In the genomic region with DNA sequence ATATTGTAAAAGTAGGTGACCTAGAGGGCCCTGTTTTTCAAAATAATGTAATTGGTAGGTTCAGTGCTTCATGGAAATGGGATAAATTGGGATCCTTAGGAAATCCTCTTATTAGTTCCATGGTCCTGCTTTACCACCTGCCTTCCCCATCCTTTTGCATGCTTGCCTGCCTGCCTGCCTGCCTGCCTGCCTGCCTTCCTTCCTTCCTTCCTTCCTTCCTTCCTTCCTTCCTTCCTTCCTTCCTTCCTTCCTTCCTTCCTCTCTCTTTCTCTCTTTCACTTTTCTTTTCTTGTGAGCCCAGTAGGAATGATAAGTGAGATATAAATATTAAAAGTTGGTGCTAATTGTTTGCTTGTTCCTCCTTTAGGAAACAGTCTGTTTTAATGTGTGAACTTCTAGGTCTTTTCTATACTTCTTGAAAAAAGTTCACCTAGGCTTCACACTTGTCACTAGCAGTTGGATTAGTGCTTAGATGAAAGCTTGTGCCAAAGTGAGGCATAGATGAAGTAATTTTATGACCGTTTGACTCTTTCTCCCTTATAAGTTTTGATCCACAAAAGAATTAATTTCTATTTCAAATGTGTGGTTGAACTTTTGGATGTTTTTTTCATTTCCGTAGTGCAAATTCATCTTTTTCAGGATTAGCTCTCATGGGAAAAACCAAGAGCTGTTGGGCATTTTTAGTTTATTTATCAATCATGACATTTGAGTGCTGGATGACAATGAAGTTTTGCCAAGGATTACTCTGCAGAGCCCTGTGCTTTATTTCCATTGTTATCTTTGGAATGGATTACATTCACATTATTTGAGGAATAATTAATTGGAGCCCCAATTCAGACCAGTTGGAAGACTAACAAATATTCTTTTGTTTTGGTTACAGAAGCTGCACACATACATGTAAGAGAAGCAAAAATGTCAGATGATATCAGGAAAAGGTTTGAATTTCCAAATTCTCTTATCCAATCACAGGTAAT, we compare ENCODE assay signal across 16 cellular contexts. TPM values are rescaled to one million over a fixed set of nuclear protein-coding genes. Genes with fewer than 3 reads are reported as not detected.
DNase-seq lines count a peak whose midpoint lies in the region; ATAC-seq and TF ChIP-seq lines count a peak whose summit lies in the region.
"Had no signal": no experiment of that assay in that cellular context is flagged by ENCODE, and none has a peak within 500 bp of the region (broad histone marks: within the 10 kb centered on the region; RNA-seq: fewer than 3 reads in every experiment).

No MANE protein-coding gene starts in this region.

- H3K4me3 Mint-ChIP-seq in activated naive CD4-positive, alpha-beta T cell treated with anti-CD3 and anti-CD28 coated beads, Interleukin-2, amount 50 U/mL, for 24 hours: no peak overlapping the region
- H3K4me3 Mint-ChIP-seq in activated naive CD4-positive, alpha-beta T cell treated with anti-CD3 and anti-CD28 coated beads for 36 hours: no peak overlapping the region
- no peak overlapping the region for H3K4me3 Mint-ChIP-seq in activated T-helper 17 cell treated with anti-CD3 and anti-CD28 coated beads, Interleukin-2, amount 50 U/mL, for 72 hours
- H3K4me3 Mint-ChIP-seq in memory B cell: no peak overlapping the region
- H3K4me3 Mint-ChIP-seq: CD8-positive, alpha-beta memory T cell; HFFc6 had no signal

- CTCF ChIA-PET in activated naive CD4-positive, alpha-beta T cell treated with anti-CD3 and anti-CD28 coated beads for 36 hours (lab: Charles Lee): interaction anchor here (0.6 kb wide), 1 partner anchor 10 kb away, joined by 8 read pairs; no protein-coding TSS in a partner anchor
- CTCF ChIA-PET in HEK293 (lab: Yijun Ruan, JAX): interaction anchor here (0.6 to 0.7 kb wide), 2 partner anchors 855 to 1042 kb away, joined by 3 read pairs; no protein-coding TSS in a partner anchor

- H3K27me3 Mint-ChIP-seq in activated naive CD4-positive, alpha-beta T cell treated with anti-CD3 and anti-CD28 coated beads, Interleukin-2, amount 50 U/mL, for 24 hours: no peaks in the 10 kb centered on the region
- no peaks in the 10 kb centered on the region for H3K27me3 Mint-ChIP-seq in activated naive CD4-positive, alpha-beta T cell treated with anti-CD3 and anti-CD28 coated beads for 36 hours (ENCODE audit: low read depth)
- H3K27me3 Mint-ChIP-seq in activated T-helper 17 cell treated with anti-CD3 and anti-CD28 coated beads, Interleukin-2, amount 50 U/mL, for 72 hours: no peaks in the 10 kb centered on the region
- H3K27me3 Mint-ChIP-seq in memory B cell: no peaks in the 10 kb centered on the region
- H3K27me3 Mint-ChIP-seq: CD8-positive, alpha-beta memory T cell had no signal

- H3K27ac Mint-ChIP-seq in activated naive CD4-positive, alpha-beta T cell treated with anti-CD3 and anti-CD28 coated beads, Interleukin-2, amount 50 U/mL, for 24 hours: peak overlapping the region; percentile 11
- H3K27ac Mint-ChIP-seq in activated naive CD4-positive, alpha-beta T cell treated with anti-CD3 and anti-CD28 coated beads for 36 hours: no peak overlapping the region
- peak overlapping the region; percentile 34 for H3K27ac Mint-ChIP-seq in activated T-helper 17 cell treated with anti-CD3 and anti-CD28 coated beads, Interleukin-2, amount 50 U/mL, for 72 hours
- peak overlapping the region; percentile 64 for H3K27ac Mint-ChIP-seq in memory B cell
- H3K27ac Mint-ChIP-seq: HFFc6 had no signal

- no peak overlapping the region for H3K27ac ChIP-seq in HEK293 (ENCODE audit: extremely low read depth, low read depth, low read length)
- H3K27ac ChIP-seq: BLaER1 had no signal

- H3K36me3 Mint-ChIP-seq in activated naive CD4-positive, alpha-beta T cell treated with anti-CD3 and anti-CD28 coated beads, Interleukin-2, amount 50 U/mL, for 24 hours: peaks cover 19% of the 10 kb centered on the region
- H3K36me3 Mint-ChIP-seq in activated naive CD4-positive, alpha-beta T cell treated with anti-CD3 and anti-CD28 coated beads for 36 hours (ENCODE audit: low read depth): peaks cover 13% of the 10 kb centered on the region
- H3K36me3 Mint-ChIP-seq in activated T-helper 17 cell treated with anti-CD3 and anti-CD28 coated beads, Interleukin-2, amount 50 U/mL, for 72 hours (ENCODE audit: low read depth): peaks cover 24% of the 10 kb centered on the region
- peaks cover 17% of the 10 kb centered on the region for H3K36me3 Mint-ChIP-seq in memory B cell

- H3K4me3 ChIP-seq in HEK293 (ENCODE audit: low read depth, low read length): no peak overlapping the region
- H3K4me3 ChIP-seq: BLaER1, HAP-1 had no signal

- no peak for ATAC-seq in activated T-helper 17 cell treated with anti-CD3 and anti-CD28 coated beads, Interleukin-2, amount 50 U/mL, for 72 hours (replicated peaks)
- ATAC-seq in memory B cell (ENCODE audit: low read depth) (no peak), HG03025 (IDR thresholded peaks at IDR 0.05; ENCODE audit: low FRiP score, unreplicated experiment) (no peak), HG03097 (IDR thresholded peaks at IDR 0.05; ENCODE audit: low FRiP score, unreplicated experiment) (no peak)
- ATAC-seq: HepG2 had no signal

- H3K36me3 ChIP-seq in HEK293 (ENCODE audit: control insufficient read depth in 2 of 2, insufficient read depth in 1 of 2, low read length in 2 of 2): peaks cover 0 to 12% of the 10 kb centered on the region in 2 experiments; a peak in 1 of 3 replicates
- H3K36me3 ChIP-seq: BLaER1, HAP-1 had no signal

- H3K9me3 Mint-ChIP-seq in activated naive CD4-positive, alpha-beta T cell treated with anti-CD3 and anti-CD28 coated beads, Interleukin-2, amount 50 U/mL, for 24 hours: peaks cover 6% of the 10 kb centered on the region
- H3K9me3 Mint-ChIP-seq in activated naive CD4-positive, alpha-beta T cell treated with anti-CD3 and anti-CD28 coated beads for 36 hours: no peaks in the 10 kb centered on the region
- H3K9me3 Mint-ChIP-seq in activated T-helper 17 cell treated with anti-CD3 and anti-CD28 coated beads, Interleukin-2, amount 50 U/mL, for 72 hours: peaks cover 4% of the 10 kb centered on the region
- H3K9me3 Mint-ChIP-seq in memory B cell: peaks cover 5% of the 10 kb centered on the region
- H3K9me3 Mint-ChIP-seq: HFFc6 had no signal

- no peaks in the 10 kb centered on the region for H3K4me1 ChIP-seq in HEK293 (ENCODE audit: control insufficient read depth, insufficient read depth, low read length)
- H3K4me1 ChIP-seq: Caco-2 had no signal

- POLR2A ChIA-PET in HEK293 (lab: Yijun Ruan, JAX): interaction anchor here (0.6 kb wide), 1 partner anchor 76 kb away, joined by 3 read pairs; no protein-coding TSS in a partner anchor

- TF ChIP-seq CTCF in HEK293 (tag by site-specific recombination; IDR thresholded peaks at IDR 0.05): no peak

- intact Hi-C loops in activated naive CD4-positive, alpha-beta T cell treated with anti-CD3 and anti-CD28 coated beads for 36 hours (cut with micrococcal nuclease): no loop called here

- no peaks in the 10 kb centered on the region for H3K9me3 ChIP-seq in HEK293 (ENCODE audit: control insufficient read depth, insufficient read depth, low read depth, low read length)
- H3K9me3 ChIP-seq: BLaER1, Caco-2, HAP-1 had no signal

- peaks cover 23% of the 10 kb centered on the region for H3K4me1 Mint-ChIP-seq in activated naive CD4-positive, alpha-beta T cell treated with anti-CD3 and anti-CD28 coated beads, Interleukin-2, amount 50 U/mL, for 24 hours
- peaks cover 2% of the 10 kb centered on the region for H3K4me1 Mint-ChIP-seq in activated naive CD4-positive, alpha-beta T cell treated with anti-CD3 and anti-CD28 coated beads for 36 hours (ENCODE audit: low read depth)
- peaks cover 5% of the 10 kb centered on the region for H3K4me1 Mint-ChIP-seq in activated T-helper 17 cell treated with anti-CD3 and anti-CD28 coated beads, Interleukin-2, amount 50 U/mL, for 72 hours
- H3K4me1 Mint-ChIP-seq in memory B cell: peaks cover 9% of the 10 kb centered on the region

- DNase-seq in activated naive CD4-positive, alpha-beta T cell treated with anti-CD3 and anti-CD28 coated beads for 36 hours: no peak
- DNase-seq in memory B cell (ENCODE audit: low spot score in 2 of 2) (no peak), NCI-H510A (lab: John Stamatoyannopoulos, UW) (no peak)
- DNase-seq: Caco-2; CD8-positive, alpha-beta memory T cell; DND-41; GDM1; HFFc6 had no signal

TF ChIP-seq in HEK293, 187 proteins besides CTCF, POLR2A, EP300 and RAD21:
- TF ChIP-seq, protein P1, sequence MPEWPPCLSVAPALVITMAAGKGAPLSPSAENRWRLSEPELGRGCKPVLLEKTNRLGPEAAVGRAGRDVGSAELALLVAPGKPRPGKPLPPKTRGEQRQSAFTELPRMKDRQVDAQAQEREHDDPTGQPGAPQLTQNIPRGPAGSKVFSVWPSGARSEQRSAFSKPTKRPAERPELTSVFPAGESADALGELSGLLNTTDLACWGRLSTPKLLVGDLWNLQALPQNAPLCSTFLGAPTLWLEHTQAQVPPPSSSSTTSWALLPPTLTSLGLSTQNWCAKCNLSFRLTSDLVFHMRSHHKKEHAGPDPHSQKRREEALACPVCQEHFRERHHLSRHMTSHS (tag by site-specific recombination; IDR thresholded peaks at IDR 0.05): no peak
- TF ChIP-seq ZBTB20 (tag by site-specific recombination; IDR thresholded peaks at IDR 0.05) (no peak), ZNF2 (tag by site-specific recombination; IDR thresholded peaks at IDR 0.05) (no peak), ZNF768 (tag by site-specific recombination; IDR thresholded peaks at IDR 0.05) (no peak), FEZF1 (tag by site-specific recombination; IDR thresholded peaks at IDR 0.05) (no peak), ZNF473 (tag by site-specific recombination; IDR thresholded peaks at IDR 0.05) (no peak), WT1 (tag by site-specific recombination; IDR thresholded peaks at IDR 0.05) (no peak), SCRT1 (tag by site-specific recombination; IDR thresholded peaks at IDR 0.05; ENCODE audit: borderline replicate concordance) (no peak), ZNF366 (tag by site-specific recombination; conservative IDR thresholded peaks at IDR 0.05) (peak; percentile 59)

RNA-seq across cellular contexts. Expression of gene FOCAD, which starts 30.7 kb away (rescaled TPM):
- 10 to 100 TPM; 31.7 to 32.2 TPM for total RNA-seq in activated naive CD4-positive, alpha-beta T cell treated with anti-CD3 and anti-CD28 coated beads for 36 hours
- total RNA-seq in activated T-helper 17 cell treated with anti-CD3 and anti-CD28 coated beads, Interleukin-2, amount 50 U/mL, for 72 hours: 10 to 100 TPM; 21.6 to 33.8 TPM
